Comparison of ENCODE assay signal across 18 cellular contexts in genomic region chr5:87579678-87580077, GRCh38.
DNase-seq lines count a peak whose midpoint lies in the region; ATAC-seq and TF ChIP-seq lines count a peak whose summit lies in the region.
"Had no signal": no experiment of that assay in that cellular context is flagged by ENCODE, and none has a peak within 500 bp of the region (broad histone marks: within the 10 kb centered on the region; RNA-seq: fewer than 3 reads in every experiment).

No MANE protein-coding gene starts in this region.

- TF ChIP-seq CTCF in GM12865 (IDR thresholded peaks at IDR 0.05; ENCODE audit: insufficient read depth, low read depth, low read length, missing control alignments): no peak

- no peak overlapping the region for H3K4me3 ChIP-seq in GM12865 (ENCODE audit: low read depth, low read length)
- H3K4me3 ChIP-seq: A549, BLaER1, GM12878, K562 had no signal

- peak; percentile 41 for ATAC-seq in GM19035 (IDR thresholded peaks at IDR 0.05; ENCODE audit: unreplicated experiment)
- peak; percentile 45 for ATAC-seq in GM21723 (IDR thresholded peaks at IDR 0.05; ENCODE audit: unreplicated experiment)
- peak; percentile 48 for ATAC-seq in HG03442 (IDR thresholded peaks at IDR 0.05; ENCODE audit: unreplicated experiment)
- ATAC-seq: A549, GM12878, HCT116, K562 had no signal

- DNase-seq in GM12865 (ENCODE audit: low read depth) (peak; percentile 12), RPMI8226 (no peak), NCI-H510A (lab: John Stamatoyannopoulos, UW) (no peak), NCI-H1048 (lab: John Stamatoyannopoulos, UW) (no peak)
- DNase-seq: DMS79 treated with DMSO at 0.1 percent for 48 hours, GF-D8, GOT3, H7, HFFc6, IMR-90 had no signal
